In genomic region chr1:37017737-37018136, GRCh38 we compare ENCODE assay signal across 26 cellular contexts. TPM values are rescaled to one million over a fixed set of nuclear protein-coding genes. Genes with fewer than 3 reads are reported as not detected.
DNase-seq lines count a peak whose midpoint lies in the region; ATAC-seq, FAIRE-seq and TF ChIP-seq lines count a peak whose summit lies in the region.
"Had no signal": no experiment of that assay in that cellular context is flagged by ENCODE, and none has a peak within 500 bp of the region (broad histone marks: within the 10 kb centered on the region; RNA-seq: fewer than 3 reads in every experiment).

No MANE protein-coding gene starts in this region.

- intact Hi-C loops in transverse colon (cut with DNase I; ENCODE audit: low total_unique reads), result no loop called here

- H3K27me3 ChIP-seq in WERI-Rb-1 (ENCODE audit: insufficient read depth, low read depth, severe bottlenecking) (no peaks in the 10 kb centered on the region), transverse colon (peaks cover 6% of the 10 kb centered on the region)
- H3K27me3 ChIP-seq: BLaER1 had no signal

- in situ Hi-C loops in transverse colon (cut with MboI; ENCODE audit: low pct_ligation_motif_present in 1 of 4, low pct_unique_long_range_greater_than_20kb in 1 of 4, low sequenced_read_pairs in 3 of 4), result no loop called here

- no peak for TF ChIP-seq EP300 in transverse colon (IDR thresholded peaks at IDR 0.05; ENCODE audit: low read depth)

- peak; percentile 44 for TF ChIP-seq CTCF in D721Med (IDR thresholded peaks at IDR 0.05; ENCODE audit: insufficient read depth, missing control alignments)
- TF ChIP-seq CTCF in WERI-Rb-1 (IDR thresholded peaks at IDR 0.05; ENCODE audit: low read depth, low read length), result peak; percentile 58
- no peak for TF ChIP-seq CTCF in transverse colon (IDR thresholded peaks at IDR 0.05)

- H3K4me3 ChIP-seq in WERI-Rb-1 (ENCODE audit: low read depth, low read length) (no peak overlapping the region), transverse colon (no peak overlapping the region)
- H3K4me3 ChIP-seq: BLaER1, SK-N-MC had no signal

- ATAC-seq in GM18868 (IDR thresholded peaks at IDR 0.05; ENCODE audit: unreplicated experiment), result no peak

- H3K9me3 ChIP-seq in WERI-Rb-1 (ENCODE audit: severe bottlenecking), result no peaks in the 10 kb centered on the region
- no peaks in the 10 kb centered on the region for H3K9me3 ChIP-seq in transverse colon
- H3K9me3 ChIP-seq: BLaER1 had no signal

- peak; percentile 38 for FAIRE-seq in D721Med (lab: Jason Lieb, UNC)
- FAIRE-seq: GM18507, H54 had no signal

- no peak for TF ChIP-seq POLR2A in transverse colon (IDR thresholded peaks at IDR 0.05)

- H3K27ac ChIP-seq in WERI-Rb-1 (no peak overlapping the region; the same call in 1 of the 2 replicates), transverse colon (no peak overlapping the region)
- H3K27ac ChIP-seq: 22Rv1, BLaER1, SK-N-MC had no signal

- peak; percentile 14 for DNase-seq in DMS 273 (lab: John Stamatoyannopoulos, UW; ENCODE audit: unreplicated experiment)
- no peak for DNase-seq in DMS 273 treated with DMSO at 0.1 percent for 48 hours (lab: John Stamatoyannopoulos, UW)
- no peak for DNase-seq in D721Med (ENCODE audit: insufficient read length, low spot score)
- DNase-seq in NCI-H2227 (lab: John Stamatoyannopoulos, UW; ENCODE audit: unreplicated experiment), result peak; percentile 66
- DNase-seq in WERI-Rb-1, result no peak
- no peak for DNase-seq in transverse colon
- DNase-seq in GM19240 (ENCODE audit: insufficient read length, low spot score), result no peak
- DNase-seq: ACHN; CD4-positive, alpha-beta T cell; COR-L47; DMS153; GDM1; KBM-7; MM.1S; NCI-H1092; NCI-H1436; NCI-H2029; NCI-H524 treated with DMSO at 0.1 percent for 48 hours; OCI-M1; Right ventricle myocardium superior had no signal

- no peaks in the 10 kb centered on the region for H3K4me1 ChIP-seq in transverse colon

- WGBS in transverse colon (ENCODE audit: low coverage in 1 of 2), 2 donors, result 53 to 80% methylated on average over 2 to 4 of the region's 4 CpGs

- H3K36me3 ChIP-seq in WERI-Rb-1, result peaks cover 57% of the 10 kb centered on the region
- H3K36me3 ChIP-seq in transverse colon, result no peaks in the 10 kb centered on the region
- H3K36me3 ChIP-seq: BLaER1 had no signal

RNA-seq across cellular contexts. Expression of gene GRIK3, which starts 16.6 kb away (rescaled TPM):
- 1 to 10 TPM in 2 of 4 donors, under 1 TPM in 2; 0.75 to 9.8 (median 1.2) TPM for total RNA-seq in transverse colon
- total RNA-seq: CD4-positive, alpha-beta T cell had no signal

Comparison
In these comparisons a context has a peak if more than half of its experiments do, and no peak if none do; other contexts are left out.
1. DNase-seq: peak in DMS 273 (single experiment) and NCI-H2227 (single experiment); none in DMS 273 treated with DMSO at 0.1 percent for 48 hours (single experiment), D721Med (single experiment), WERI-Rb-1 (single experiment), transverse colon (single experiment) and GM19240 (single experiment).
2. CTCF ChIP-seq: peak in D721Med (single experiment) and WERI-Rb-1 (single experiment); none in transverse colon (0 of 5).